In the genomic region with DNA sequence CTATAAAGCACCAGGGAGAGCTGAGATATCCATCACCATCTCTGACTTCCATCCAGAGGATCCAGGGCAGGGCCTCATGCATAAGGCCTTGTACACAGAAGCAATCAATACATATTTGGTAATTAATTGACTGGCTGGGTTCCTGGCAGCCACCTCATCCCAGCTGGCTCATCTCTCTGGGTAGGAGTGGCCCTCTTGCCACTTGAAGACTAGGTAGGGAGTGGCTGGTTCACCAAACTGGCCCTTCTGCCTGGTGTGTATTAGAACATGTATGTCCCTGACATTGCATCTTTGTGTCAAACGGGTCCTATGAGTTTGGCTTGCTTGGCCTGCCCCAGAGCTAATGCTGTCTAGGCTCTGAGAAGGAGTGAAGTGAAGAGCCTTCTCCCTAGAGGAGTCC, we compare ENCODE assay signal across 28 cellular contexts. TPM values are rescaled to one million over a fixed set of nuclear protein-coding genes. Genes with fewer than 3 reads are reported as not detected.
A peak's percentile ranks its signal among the peaks of the same experiment; 100 is the strongest.
DNase-seq lines count a peak whose midpoint lies in the region; ATAC-seq and TF ChIP-seq lines count a peak whose summit lies in the region.
"Had no signal": no experiment of that assay in that cellular context is flagged by ENCODE, and none has a peak within 500 bp of the region (broad histone marks: within the 10 kb centered on the region; RNA-seq: fewer than 3 reads in every experiment).

No MANE protein-coding gene starts in this region.

- no peak overlapping the region for H3K4me3 ChIP-seq in CD8-positive, alpha-beta memory T cell (ENCODE audit: low read length)
- H3K4me3 ChIP-seq in neutrophil (ENCODE audit: low read depth in 1 of 2, low read length in 1 of 2) (no peak overlapping the region), SJCRH30 (no peak overlapping the region)
- H3K4me3 ChIP-seq: coronary artery, lung, skin epidermis had no signal

- DNase-seq in activated CD4-positive, alpha-beta T cell treated with anti-CD3 and anti-CD28 coated beads for 36 hours = no peak
- no peak for DNase-seq in activated CD4-positive, alpha-beta T cell treated with anti-CD3 and anti-CD28 coated beads, Interleukin-2, amount 50 U/mL, for 1 hour
- no peak for DNase-seq in CD8-positive, alpha-beta memory T cell
- no peak for DNase-seq in epithelial cell of prostate (ENCODE audit: low read depth, low spot score)
- no peak for DNase-seq in H4 (ENCODE audit: low spot score)
- DNase-seq in SJCRH30 = no peak
- no peak for DNase-seq in nephron progenitor cell
- DNase-seq: activated CD4-positive, alpha-beta T cell treated with anti-CD3 and anti-CD28 coated beads, Interleukin-2, amount 50 U/mL, for 4 hours; activated CD8-positive, alpha-beta memory T cell treated with anti-CD3 and anti-CD28 coated beads, Interleukin-2, amount 50 U/mL, for 48 hours; activated effector memory CD4-positive, alpha-beta T cell treated with Interleukin-2 at 50 U/mL for 16 hours; amygdala; glutamatergic neuron; NCI-H1048; NCI-H446; NCI-H82; stimulated activated CD4-positive, alpha-beta T cell treated with anti-CD3 and anti-CD28 coated beads, Interleukin-1b, Interleukin-23, amount 100 ng/mL, for 48 hours had no signal

- TF ChIP-seq CTCF in neutrophil (IDR thresholded peaks at IDR 0.05) (no peak), nephron progenitor cell (IDR thresholded peaks at IDR 0.05) (no peak)

- no peaks in the 10 kb centered on the region for H3K27me3 ChIP-seq in CD8-positive, alpha-beta memory T cell (ENCODE audit: insufficient read depth, low read length, poor library complexity, severe bottlenecking)
- H3K27me3 ChIP-seq in neutrophil = no peaks in the 10 kb centered on the region
- no peaks in the 10 kb centered on the region for H3K27me3 ChIP-seq in SJCRH30

- H3K4me1 Mint-ChIP-seq in activated CD4-positive, alpha-beta T cell treated with anti-CD3 and anti-CD28 coated beads for 36 hours = peaks cover 49% of the 10 kb centered on the region
- peaks cover 59 to 92% (median 66%) of the 10 kb centered on the region in 3 donors for H3K4me1 Mint-ChIP-seq in CD8-positive, alpha-beta memory T cell
- peaks cover 24% of the 10 kb centered on the region for H3K4me1 Mint-ChIP-seq in nephron progenitor cell

- no peaks in the 10 kb centered on the region for H3K9me3 ChIP-seq in CD8-positive, alpha-beta memory T cell (ENCODE audit: low read length)
- H3K9me3 ChIP-seq in neutrophil (peaks cover 7% of the 10 kb centered on the region), SJCRH30 (replicated peaks) (no peaks in the 10 kb centered on the region)

- H3K4me3 Mint-ChIP-seq in activated CD4-positive, alpha-beta T cell treated with anti-CD3 and anti-CD28 coated beads for 36 hours = no peak overlapping the region
- H3K4me3 Mint-ChIP-seq in CD8-positive, alpha-beta memory T cell = no peak overlapping the region
- no peak overlapping the region for H3K4me3 Mint-ChIP-seq in nephron progenitor cell
- H3K4me3 Mint-ChIP-seq: T-helper 2 cell treated with Interferon-gamma antibody and Interleukin-4, amounts not matched to agents 5 μg/mL and 100 μg/mL, for 36 hours had no signal

- peaks cover 65% of the 10 kb centered on the region for H3K4me1 ChIP-seq in CD8-positive, alpha-beta memory T cell (ENCODE audit: insufficient read depth, low read length)
- peaks cover 45 to 47% of the 10 kb centered on the region in 2 experiments for H3K4me1 ChIP-seq in neutrophil (ENCODE audit: control insufficient read depth in 1 of 2, insufficient read depth in 1 of 2, low read depth in 1 of 2, low read length in 1 of 2)
- peaks cover 13% of the 10 kb centered on the region for H3K4me1 ChIP-seq in SJCRH30

- CTCF ChIA-PET in activated CD4-positive, alpha-beta T cell treated with anti-CD3 and anti-CD28 coated beads for 36 hours (lab: Charles Lee) = interaction anchor here (0.8 kb wide), 1 partner anchor 220 kb away, joined by 3 read pairs; no protein-coding TSS in a partner anchor
- CTCF ChIA-PET in CD8-positive, alpha-beta memory T cell (lab: Charles Lee) = interaction anchor here (40.7 kb wide), 1 partner anchor 38 kb away, joined by 1351 read pairs; no protein-coding TSS in a partner anchor

- no peak overlapping the region for H3K27ac ChIP-seq in CD8-positive, alpha-beta memory T cell (ENCODE audit: low read depth, low read length)
- H3K27ac ChIP-seq in epithelial cell of prostate = peak overlapping the region; percentile 27
- H3K27ac ChIP-seq in neutrophil = peak overlapping the region; percentile 98
- H3K27ac ChIP-seq in SJCRH30 = no peak overlapping the region
- H3K27ac ChIP-seq: coronary artery, VCaP had no signal

- peaks cover 20% of the 10 kb centered on the region for H3K36me3 Mint-ChIP-seq in activated CD4-positive, alpha-beta T cell treated with anti-CD3 and anti-CD28 coated beads for 36 hours (ENCODE audit: low read depth)
- H3K36me3 Mint-ChIP-seq in CD8-positive, alpha-beta memory T cell = peaks cover 15 to 85% (median 38%) of the 10 kb centered on the region in 3 donors
- H3K36me3 Mint-ChIP-seq in nephron progenitor cell (ENCODE audit: low read depth) = peaks cover 66% of the 10 kb centered on the region

- no peaks in the 10 kb centered on the region for H3K9me3 Mint-ChIP-seq in activated CD4-positive, alpha-beta T cell treated with anti-CD3 and anti-CD28 coated beads for 36 hours (ENCODE audit: low read depth)
- H3K9me3 Mint-ChIP-seq in CD8-positive, alpha-beta memory T cell = no peaks in the 10 kb centered on the region
- H3K9me3 Mint-ChIP-seq in nephron progenitor cell = no peaks in the 10 kb centered on the region
- H3K9me3 Mint-ChIP-seq: T-helper 2 cell treated with Interferon-gamma antibody and Interleukin-4, amounts not matched to agents 5 μg/mL and 100 μg/mL, for 36 hours had no signal

- ATAC-seq in activated CD4-positive, alpha-beta T cell treated with anti-CD3 and anti-CD28 coated beads for 36 hours = no peak

- no peaks in the 10 kb centered on the region for H3K27me3 Mint-ChIP-seq in activated CD4-positive, alpha-beta T cell treated with anti-CD3 and anti-CD28 coated beads for 36 hours
- H3K27me3 Mint-ChIP-seq in CD8-positive, alpha-beta memory T cell = peaks cover 0 to 1% of the 10 kb centered on the region in 2 donors
- peaks cover 2% of the 10 kb centered on the region for H3K27me3 Mint-ChIP-seq in nephron progenitor cell (ENCODE audit: low read depth, poor library complexity)

- H3K36me3 ChIP-seq in CD8-positive, alpha-beta memory T cell (ENCODE audit: insufficient read depth, low read length) = peaks cover 60% of the 10 kb centered on the region
- H3K36me3 ChIP-seq in neutrophil (peaks cover 77% of the 10 kb centered on the region), SJCRH30 (peaks cover 14% of the 10 kb centered on the region; the same call in 1 of the 2 replicates)

- POLR2A ChIA-PET in activated CD4-positive, alpha-beta T cell treated with anti-CD3 and anti-CD28 coated beads for 36 hours (lab: Charles Lee) = no interaction called here
- POLR2A ChIA-PET in CD8-positive, alpha-beta memory T cell (lab: Charles Lee) = no interaction called here

- H3K27ac Mint-ChIP-seq in activated CD4-positive, alpha-beta T cell treated with anti-CD3 and anti-CD28 coated beads for 36 hours = peak overlapping the region; percentile 10
- H3K27ac Mint-ChIP-seq in CD8-positive, alpha-beta memory T cell = peak overlapping the region in 5 of 8 donors; percentile 24 to 86 (median 51)
- H3K27ac Mint-ChIP-seq in nephron progenitor cell = no peak overlapping the region
- H3K27ac Mint-ChIP-seq: T-helper 2 cell treated with Interferon-gamma antibody and Interleukin-4, amounts not matched to agents 5 μg/mL and 100 μg/mL, for 36 hours had no signal

- intact Hi-C loops in activated CD4-positive, alpha-beta T cell treated with anti-CD3 and anti-CD28 coated beads for 36 hours (cut with DNase I, micrococcal nuclease) = loop anchor here in 1 of 2 experiments (5.0 kb wide), 1 partner anchor 187 kb away; a partner anchor contains a TSS

RNA-seq across cellular contexts. Expression of a gene that starts 11.8 kb away (rescaled TPM):
- 1 to 10 TPM; 2.3 to 2.7 TPM for total RNA-seq in activated CD4-positive, alpha-beta T cell treated with anti-CD3 and anti-CD28 coated beads for 36 hours
- 1 to 10 TPM; 4.5 to 4.7 TPM for total RNA-seq in CD8-positive, alpha-beta memory T cell
- 32.1 TPM for polyA plus RNA-seq in CD8-positive, alpha-beta memory T cell
- 0.92 and 1.0 TPM in 2 replicates for total RNA-seq in H4 (2014; rRNA removed; shearing (Covaris generic))
- total RNA-seq in SJCRH30 (2014; rRNA removed; shearing (Covaris generic)) = 2.1 and 2.2 TPM in 2 replicates

RNA-seq across cellular contexts. Expression of a gene that starts 47.0 kb away (rescaled TPM):
- total RNA-seq in activated CD4-positive, alpha-beta T cell treated with anti-CD3 and anti-CD28 coated beads for 36 hours = not detected
- total RNA-seq in CD8-positive, alpha-beta memory T cell = not detected
- polyA plus RNA-seq in CD8-positive, alpha-beta memory T cell = not detected
- total RNA-seq in H4 (2014; rRNA removed; shearing (Covaris generic)) = not detected in 2 replicates
- total RNA-seq in SJCRH30 (2014; rRNA removed; shearing (Covaris generic)) = not detected in 2 replicates
- total RNA-seq: OCI-LY7, omental fat pad, subcutaneous adipose tissue, ureter had no signal
- polyA plus RNA-seq: BJ, keratinocyte had no signal

Comparison
In these comparisons a context has a peak if more than half of its experiments do, and no peak if none do; other contexts are left out.
1. H3K27ac ChIP-seq: peak in epithelial cell of prostate (single experiment) and neutrophil (single experiment); none in CD8-positive, alpha-beta memory T cell (single experiment) and SJCRH30 (single experiment).